8 cellular contexts compared by ENCODE assay signal in the genomic region with DNA sequence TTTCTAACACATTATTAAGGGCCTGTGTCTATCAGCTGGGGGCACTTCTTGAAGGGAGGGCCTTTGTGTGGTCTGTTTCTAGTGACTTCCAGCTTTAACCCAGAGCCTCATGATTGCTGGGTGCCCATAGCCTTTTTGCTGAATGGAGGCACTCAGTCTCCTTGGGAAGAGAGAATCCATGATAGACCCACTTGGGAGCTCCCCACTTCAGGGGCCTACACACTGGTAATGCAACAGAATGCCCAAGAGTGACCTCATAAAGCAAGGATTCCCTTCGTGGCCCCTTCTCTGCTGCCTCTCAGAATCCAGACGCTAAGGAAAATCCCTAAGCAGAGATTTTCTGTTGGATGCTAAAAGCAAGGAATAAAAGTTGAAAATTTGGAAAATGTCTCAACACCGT. TPM values are rescaled to one million over a fixed set of nuclear protein-coding genes. Genes with fewer than 3 reads are reported as not detected.
"Had no signal": no experiment of that assay in that cellular context is flagged by ENCODE, and none has a peak within 500 bp of the region (broad histone marks: within the 10 kb centered on the region; RNA-seq: fewer than 3 reads in every experiment).

TSS of gene CATSPER3 (plus strand) at position 301 of the 400 bp plus-strand sequence. CDS start at position 386, 85 bp downstream.

- H2AFZ ChIP-seq: GM23338 had no signal

- H3K4me3 Mint-ChIP-seq: GM23338, H9, HFFc6, IgD-negative memory B cell had no signal

- H3K27ac Mint-ChIP-seq: GM23338, H9, HFFc6, IgD-negative memory B cell had no signal

- H3K4me3 ChIP-seq: GM23338 had no signal

- H3K27me3 Mint-ChIP-seq: IgD-negative memory B cell had no signal

- H3K4me2 ChIP-seq: GM23338 had no signal

- ATAC-seq: GM23338, HepG2 had no signal

- H3K9me3 Mint-ChIP-seq: GM23338, H9, HFFc6, IgD-negative memory B cell had no signal

- H3K27ac ChIP-seq: HL-60 had no signal

- H3K4me1 Mint-ChIP-seq: GM23338, H9, IgD-negative memory B cell had no signal

- DNase-seq: H9, HCEC 1CT, HFFc6 had no signal

RNA-seq across cellular contexts. Expression of gene CATSPER3, which starts in this region (rescaled TPM):
- total RNA-seq: GM23338, H1 had no signal
- polyA plus RNA-seq: IgD-negative memory B cell had no signal
